ENCODE assay signal across 18 cellular contexts in the genomic region with DNA sequence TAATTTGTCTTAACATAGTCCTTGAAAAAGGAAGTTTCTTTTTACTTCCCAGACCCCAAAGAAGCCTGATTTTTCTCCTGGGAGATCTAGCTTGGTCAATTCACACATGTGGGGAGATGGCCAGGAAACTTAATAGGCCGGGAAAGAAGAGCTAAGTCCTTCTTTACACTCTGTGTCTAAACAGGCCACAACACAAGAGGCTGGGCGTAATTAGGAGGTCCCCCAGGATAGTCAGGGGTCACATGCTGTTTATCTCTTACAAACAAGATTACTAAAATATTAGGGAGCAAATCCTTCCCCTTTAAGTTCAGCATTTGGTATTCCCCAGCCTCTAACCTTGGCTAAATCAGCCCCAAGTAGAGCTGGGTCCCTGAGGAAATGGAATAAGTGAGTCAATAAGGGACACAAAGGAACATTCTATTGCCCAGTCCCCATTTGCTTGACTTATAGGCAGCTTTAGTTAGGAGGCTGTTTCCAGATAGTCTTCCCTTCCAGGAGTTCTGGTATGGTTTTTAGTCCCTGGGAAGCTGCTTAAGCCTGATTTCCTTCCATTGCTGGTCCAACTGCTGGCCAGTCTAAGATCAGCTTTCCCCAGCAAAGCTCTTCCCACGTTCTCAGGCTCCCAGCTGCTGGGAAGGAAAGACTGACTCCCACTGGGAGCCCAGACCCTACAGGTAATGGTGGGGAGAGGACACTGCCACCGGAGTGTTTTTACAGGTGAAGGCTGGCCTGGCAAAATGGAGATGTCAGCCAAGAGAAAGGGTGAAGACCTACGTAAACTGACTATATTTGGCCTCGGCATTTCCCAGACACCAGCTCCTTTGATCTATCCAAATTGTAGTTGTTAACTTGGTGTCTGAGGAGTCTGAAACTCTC. TPM values are rescaled to one million over a fixed set of nuclear protein-coding genes. Genes with fewer than 3 reads are reported as not detected.
"Had no signal": no experiment of that assay in that cellular context is flagged by ENCODE, and none has a peak within 500 bp of the region (broad histone marks: within the 10 kb centered on the region; RNA-seq: fewer than 3 reads in every experiment).

No MANE protein-coding gene starts in this region.

- H3K9me3 Mint-ChIP-seq: activated naive CD4-positive, alpha-beta T cell treated with anti-CD3 and anti-CD28 coated beads, Interleukin-2, amount 50 U/mL, for 24 hours; immature natural killer cell; memory B cell; natural killer cell treated with Interleukin-12 subunit alpha and Interleukin-12 subunit beta and Interleukin-15 and Interleukin-18, amount 100 ng/mL, for 72 hours; stimulated activated naive CD8-positive, alpha-beta T cell treated with anti-CD3 and anti-CD28 coated beads, Interleukin-15, Interleukin-2, amounts not matched to agents 100 ng/mL and 50 ng/mL, for 24 hours; type B pancreatic cell had no signal

- H3K36me3 ChIP-seq: esophagus squamous epithelium, heart right ventricle, WERI-Rb-1 had no signal

- H3K36me3 Mint-ChIP-seq: memory B cell; natural killer cell treated with Interleukin-12 subunit alpha and Interleukin-12 subunit beta and Interleukin-15 and Interleukin-18, amount 100 ng/mL, for 72 hours; type B pancreatic cell had no signal

- ATAC-seq: heart right ventricle; natural killer cell treated with Interleukin-12 subunit alpha and Interleukin-12 subunit beta and Interleukin-15 and Interleukin-18, amount 100 ng/mL, for 72 hours had no signal

- H3K9me3 ChIP-seq: esophagus squamous epithelium, heart right ventricle had no signal

- DNase-seq: activated CD4-positive, alpha-beta T cell treated with anti-CD3 and anti-CD28 coated beads for 1 hour; activated CD4-positive, alpha-beta T cell treated with anti-CD3 and anti-CD28 coated beads, Interleukin-2, amount 50 U/mL, for 48 hours; activated gamma-delta T cell; dermis blood vessel endothelial cell; effector memory CD4-positive, alpha-beta T cell; esophagus squamous epithelium; heart right ventricle; immature natural killer cell; nucleus accumbens; WERI-Rb-1 had no signal

- H3K4me3 ChIP-seq: esophagus squamous epithelium, heart right ventricle had no signal

- H3K4me3 Mint-ChIP-seq: activated naive CD4-positive, alpha-beta T cell treated with anti-CD3 and anti-CD28 coated beads, Interleukin-2, amount 50 U/mL, for 24 hours; immature natural killer cell; memory B cell; natural killer cell treated with Interleukin-12 subunit alpha and Interleukin-12 subunit beta and Interleukin-15 and Interleukin-18, amount 100 ng/mL, for 72 hours; stimulated activated naive CD8-positive, alpha-beta T cell treated with anti-CD3 and anti-CD28 coated beads, Interleukin-15, Interleukin-2, amounts not matched to agents 100 ng/mL and 50 ng/mL, for 24 hours; type B pancreatic cell had no signal

- H3K27ac ChIP-seq: esophagus squamous epithelium, heart right ventricle, WERI-Rb-1 had no signal

- H3K27ac Mint-ChIP-seq: activated naive CD4-positive, alpha-beta T cell treated with anti-CD3 and anti-CD28 coated beads, Interleukin-2, amount 50 U/mL, for 24 hours; immature natural killer cell; memory B cell; natural killer cell treated with Interleukin-12 subunit alpha and Interleukin-12 subunit beta and Interleukin-15 and Interleukin-18, amount 100 ng/mL, for 72 hours; stimulated activated naive CD8-positive, alpha-beta T cell treated with anti-CD3 and anti-CD28 coated beads, Interleukin-15, Interleukin-2, amounts not matched to agents 100 ng/mL and 50 ng/mL, for 24 hours; type B pancreatic cell had no signal

RNA-seq across cellular contexts. Expression of a gene that starts 14.1 kb away (rescaled TPM):
- total RNA-seq: esophagus squamous epithelium, heart right ventricle, liver had no signal
- polyA plus RNA-seq: heart right ventricle, immature natural killer cell, liver had no signal

RNA-seq across cellular contexts. Expression of a gene that starts 25.1 kb away (rescaled TPM):
- total RNA-seq: chondrocyte; esophagus squamous epithelium; liver; natural killer cell treated with Interleukin-12 subunit alpha and Interleukin-12 subunit beta and Interleukin-15 and Interleukin-18, amount 100 ng/mL, for 72 hours; T-helper 2 cell treated with Interferon-gamma antibody and Interleukin-4, amounts not matched to agents 100 ng/mL and 5 ng/mL, for 36 hours had no signal
- polyA plus RNA-seq: heart right ventricle, immature natural killer cell, liver had no signal

RNA-seq across cellular contexts. Expression of a gene that starts 29.4 kb away (rescaled TPM):
- total RNA-seq: chondrocyte had no signal

RNA-seq across cellular contexts. Expression of a gene that starts 35.4 kb away (rescaled TPM):
- total RNA-seq: chondrocyte; T-helper 2 cell treated with Interferon-gamma antibody and Interleukin-4, amounts not matched to agents 100 ng/mL and 5 ng/mL, for 36 hours had no signal
- polyA plus RNA-seq: immature natural killer cell had no signal

RNA-seq across cellular contexts. Expression of a gene that starts 46.6 kb away (rescaled TPM):
- total RNA-seq: chondrocyte, esophagus squamous epithelium had no signal
- polyA plus RNA-seq: immature natural killer cell had no signal
